3 cellular contexts compared by ENCODE assay signal in the genomic region with DNA sequence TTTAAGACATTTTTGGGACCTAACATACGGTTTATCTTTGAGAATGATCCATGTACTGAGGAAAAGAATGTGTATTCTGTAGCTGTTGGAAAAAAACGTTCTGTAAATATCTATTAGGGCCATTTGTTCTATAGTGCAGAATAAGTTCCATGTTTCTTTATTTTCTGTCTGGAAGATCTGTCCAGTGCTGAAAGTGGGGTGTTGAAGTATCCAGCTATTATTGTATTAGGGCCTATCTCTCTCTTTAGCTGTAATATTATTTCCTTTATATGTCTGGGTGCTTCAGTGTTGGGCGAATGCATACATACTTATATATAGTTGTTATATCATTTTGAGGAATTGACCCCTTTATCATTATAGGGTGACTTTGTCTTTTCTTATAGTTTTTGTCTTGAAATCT.
A peak's percentile ranks its signal among the peaks of the same experiment; 100 is the strongest.
TF ChIP-seq lines count a peak whose summit lies in the region.

No MANE protein-coding gene starts in this region.

TF ChIP-seq in SK-N-SH, 30 proteins besides CTCF, POLR2A, EP300 and RAD21:
- TF ChIP-seq, protein P1, sequence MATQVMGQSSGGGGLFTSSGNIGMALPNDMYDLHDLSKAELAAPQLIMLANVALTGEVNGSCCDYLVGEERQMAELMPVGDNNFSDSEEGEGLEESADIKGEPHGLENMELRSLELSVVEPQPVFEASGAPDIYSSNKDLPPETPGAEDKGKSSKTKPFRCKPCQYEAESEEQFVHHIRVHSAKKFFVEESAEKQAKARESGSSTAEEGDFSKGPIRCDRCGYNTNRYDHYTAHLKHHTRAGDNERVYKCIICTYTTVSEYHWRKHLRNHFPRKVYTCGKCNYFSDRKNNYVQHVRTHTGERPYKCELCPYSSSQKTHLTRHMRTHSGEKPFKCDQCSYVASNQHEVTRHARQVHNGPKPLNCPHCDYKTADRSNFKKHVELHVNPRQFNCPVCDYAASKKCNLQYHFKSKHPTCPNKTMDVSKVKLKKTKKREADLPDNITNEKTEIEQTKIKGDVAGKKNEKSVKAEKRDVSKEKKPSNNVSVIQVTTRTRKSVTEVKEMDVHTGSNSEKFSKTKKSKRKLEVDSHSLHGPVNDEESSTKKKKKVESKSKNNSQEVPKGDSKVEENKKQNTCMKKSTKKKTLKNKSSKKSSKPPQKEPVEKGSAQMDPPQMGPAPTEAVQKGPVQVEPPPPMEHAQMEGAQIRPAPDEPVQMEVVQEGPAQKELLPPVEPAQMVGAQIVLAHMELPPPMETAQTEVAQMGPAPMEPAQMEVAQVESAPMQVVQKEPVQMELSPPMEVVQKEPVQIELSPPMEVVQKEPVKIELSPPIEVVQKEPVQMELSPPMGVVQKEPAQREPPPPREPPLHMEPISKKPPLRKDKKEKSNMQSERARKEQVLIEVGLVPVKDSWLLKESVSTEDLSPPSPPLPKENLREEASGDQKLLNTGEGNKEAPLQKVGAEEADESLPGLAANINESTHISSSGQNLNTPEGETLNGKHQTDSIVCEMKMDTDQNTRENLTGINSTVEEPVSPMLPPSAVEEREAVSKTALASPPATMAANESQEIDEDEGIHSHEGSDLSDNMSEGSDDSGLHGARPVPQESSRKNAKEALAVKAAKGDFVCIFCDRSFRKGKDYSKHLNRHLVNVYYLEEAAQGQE (IDR thresholded peaks at IDR 0.05; ENCODE audit: low read depth, low read length) = peak; percentile 45; the same call in 1 of the 2 replicates
- no peak for TF ChIP-seq IRF3 (IDR thresholded peaks at IDR 0.05; ENCODE audit: low read depth, low read length)

TF ChIP-seq in SK-N-SH treated with all-trans-retinoic acid at 6 μM for 48 hours, 23 proteins besides CTCF, POLR2A, EP300 and RAD21 (continued from another document):
- no peak for TF ChIP-seq TOX (CRISPR knock-in tag; IDR thresholded peaks at IDR 0.05; ENCODE audit: borderline replicate concordance)

TF ChIP-seq in HEK293, 187 proteins besides CTCF, POLR2A, EP300 and RAD21 (continued from another document):
- TF ChIP-seq, protein P1 (tag by site-specific recombination; IDR thresholded peaks at IDR 0.05) = peak; percentile 44; the same call in 1 of the 2 replicates
